1 cellular context compared by ENCODE assay signal in genomic region chr7:114653391-114654088, GRCh38.
TF ChIP-seq lines count a peak whose summit lies in the region.

No MANE protein-coding gene starts in this region.

TF ChIP-seq in HEK293, 187 proteins besides CTCF, POLR2A, EP300 and RAD21 (continued from another document and continues in another):
- TF ChIP-seq ZNF654 (tag by site-specific recombination; IDR thresholded peaks at IDR 0.05; ENCODE audit: low read depth) (no peak; the same call in 1 of the 2 replicates), ZNF24 (tag by site-specific recombination; IDR thresholded peaks at IDR 0.05) (peak; percentile 95), AEBP2 (tag by site-specific recombination; IDR thresholded peaks at IDR 0.05; ENCODE audit: borderline replicate concordance) (no peak), ZNF621 (tag by site-specific recombination; IDR thresholded peaks at IDR 0.05) (no peak), PBX3 (CRISPR knock-in tag; IDR thresholded peaks at IDR 0.05) (no peak), HOXC10 (CRISPR knock-in tag; IDR thresholded peaks at IDR 0.05) (no peak), ZNF391 (tag by site-specific recombination; IDR thresholded peaks at IDR 0.05; ENCODE audit: borderline replicate concordance, low read depth) (no peak), ZNF830 (tag by site-specific recombination; IDR thresholded peaks at IDR 0.05; ENCODE audit: low read depth) (no peak), ZFP3 (tag by site-specific recombination; IDR thresholded peaks at IDR 0.05; ENCODE audit: low read depth) (peak; percentile 42; the same call in 1 of the 2 replicates), SCRT2 (tag by site-specific recombination; IDR thresholded peaks at IDR 0.05) (peak; percentile 89), ZNF404 (tag by site-specific recombination; IDR thresholded peaks at IDR 0.05) (no peak), ZSCAN23 (tag by site-specific recombination; IDR thresholded peaks at IDR 0.05) (no peak; the same call in none of the 2 replicates), IKZF3 (tag by site-specific recombination; IDR thresholded peaks at IDR 0.05) (peak; percentile 98), OVOL3 (tag by site-specific recombination; IDR thresholded peaks at IDR 0.05) (peak; percentile 70; the same call in 1 of the 2 replicates), ZNF19 (tag by site-specific recombination; IDR thresholded peaks at IDR 0.05; ENCODE audit: low read depth) (peak; percentile 57; the same call in 1 of the 2 replicates), ZNF707 (tag by site-specific recombination; IDR thresholded peaks at IDR 0.05) (no peak), ZNF488 (tag by site-specific recombination; IDR thresholded peaks at IDR 0.05) (peak; percentile 98), ZNF426 (tag by site-specific recombination; IDR thresholded peaks at IDR 0.05) (no peak), TSHZ1 (tag by site-specific recombination; IDR thresholded peaks at IDR 0.05; ENCODE audit: borderline replicate concordance) (0 out of 2 replicates have a peak, but pooled peaks have one; percentile 34), ZNF211 (tag by site-specific recombination; IDR thresholded peaks at IDR 0.05; ENCODE audit: low read depth) (no peak), ZNF521 (tag by site-specific recombination; IDR thresholded peaks at IDR 0.05) (no peak), ZNF341 (tag by site-specific recombination; IDR thresholded peaks at IDR 0.05; ENCODE audit: low read depth) (no peak), ZNF701 (tag by site-specific recombination; IDR thresholded peaks at IDR 0.05) (no peak), ZNF664 (tag by site-specific recombination; IDR thresholded peaks at IDR 0.05) (peak; percentile 54; the same call in 1 of the 2 replicates), ZIC2 (tag by site-specific recombination; IDR thresholded peaks at IDR 0.05) (peak; percentile 99), ZNF366 (tag by site-specific recombination; conservative IDR thresholded peaks at IDR 0.05) (peak; percentile 28; the same call in 1 of the 2 replicates), ZNF214 (tag by site-specific recombination; IDR thresholded peaks at IDR 0.05; ENCODE audit: borderline replicate concordance) (no peak), ZBTB49 (tag by site-specific recombination; IDR thresholded peaks at IDR 0.05; ENCODE audit: low read depth) (no peak; the same call in 1 of the 2 replicates), HOXD13 (CRISPR knock-in tag; IDR thresholded peaks at IDR 0.05; ENCODE audit: borderline replicate concordance) (no peak), BCL11A (tag by site-specific recombination; IDR thresholded peaks at IDR 0.05; ENCODE audit: low read depth) (no peak), ZBTB10 (tag by site-specific recombination; IDR thresholded peaks at IDR 0.05) (no peak), ZNF48 (tag by site-specific recombination; IDR thresholded peaks at IDR 0.05) (no peak), ZNF175 (tag by site-specific recombination; IDR thresholded peaks at IDR 0.05) (no peak), GLIS2 (tag by site-specific recombination; IDR thresholded peaks at IDR 0.05) (peak; percentile 88), ZNF645 (tag by site-specific recombination; IDR thresholded peaks at IDR 0.05) (peak; percentile 89), ZNF510 (tag by site-specific recombination; IDR thresholded peaks at IDR 0.05; ENCODE audit: insufficient replicate concordance) (no peak), ZNF184 (tag by site-specific recombination; IDR thresholded peaks at IDR 0.05) (0 out of 2 replicates have a peak, but pooled peaks have one; percentile 50), KLF10 (tag by site-specific recombination; IDR thresholded peaks at IDR 0.05) (peak; percentile 82), ZNF398 (tag by site-specific recombination; IDR thresholded peaks at IDR 0.05) (peak; percentile 94), ZNF530 (tag by site-specific recombination; IDR thresholded peaks at IDR 0.05; ENCODE audit: low read depth) (no peak; the same call in 1 of the 2 replicates), ZNF335 (tag by site-specific recombination; conservative IDR thresholded peaks at IDR 0.05) (peak; percentile 77), ZNF837 (tag by site-specific recombination; IDR thresholded peaks at IDR 0.05) (no peak), ZNF146 (tag by site-specific recombination; IDR thresholded peaks at IDR 0.05) (no peak; the same call in 1 of the 2 replicates), ZNF560 (tag by site-specific recombination; IDR thresholded peaks at IDR 0.05; ENCODE audit: borderline replicate concordance) (no peak), SETDB1 (IDR thresholded peaks at IDR 0.05; ENCODE audit: insufficient read length, low read length) (no peak), TCF7L2 (IDR thresholded peaks at IDR 0.05; ENCODE audit: borderline replicate concordance, low read depth, low read length) (peak; percentile 86; the same call in 1 of the 2 replicates), ZNF596 (tag by site-specific recombination; IDR thresholded peaks at IDR 0.05) (peak; percentile 71), ZSCAN18 (tag by site-specific recombination; IDR thresholded peaks at IDR 0.05) (no peak), ZBTB1 (tag by site-specific recombination; IDR thresholded peaks at IDR 0.05) (no peak)
